13 cellular contexts compared by ENCODE assay signal in genomic region chr7:69764071-69764470, GRCh38.
"Had no signal": no experiment of that assay in that cellular context is flagged by ENCODE, and none has a peak within 500 bp of the region (broad histone marks: within the 10 kb centered on the region; RNA-seq: fewer than 3 reads in every experiment).

No MANE protein-coding gene starts in this region.

- H3K4me1 ChIP-seq: body of pancreas, uterus had no signal

- H3K9me3 ChIP-seq: body of pancreas, left ventricle myocardium inferior, pancreas, thoracic aorta, uterus had no signal

- ATAC-seq: activated CD4-positive, CD25-positive, alpha-beta regulatory T cell treated with anti-CD3 and anti-CD28 coated beads, Interleukin-2, amount 50 U/mL, for 24 hours; body of pancreas; natural killer cell treated with Interleukin-12 subunit alpha and Interleukin-12 subunit beta and Interleukin-15 and Interleukin-18, amount 100 ng/mL, for 72 hours; pancreas; stimulated activated naive CD8-positive, alpha-beta T cell treated with anti-CD3 and anti-CD28 coated beads, Interleukin-15, amount 100 ng/mL, for 72 hours had no signal

- H3K36me3 ChIP-seq: left ventricle myocardium inferior, pancreas, thoracic aorta, uterus had no signal

- H3K4me3 ChIP-seq: body of pancreas, left ventricle myocardium inferior, pancreas, thoracic aorta, uterus had no signal

- H3K27me3 ChIP-seq: body of pancreas, pancreas, uterus had no signal

- DNase-seq: activated effector memory CD4-positive, alpha-beta T cell treated with Interleukin-2 at 50 U/mL for 16 hours; activated T-cell treated with anti-CD3 and anti-CD28 coated beads, Interleukin-2, amount 50 U/mL, for 24 hours; body of pancreas; dermis blood vessel endothelial cell; left ventricle myocardium inferior; mesenchymal stem cell; pancreas; stimulated activated CD4-positive, alpha-beta T cell treated with anti-CD3 and anti-CD28 coated beads, Interleukin-4, amount 100 ng/mL, for 1 hour; stimulated activated naive CD8-positive, alpha-beta T cell treated with anti-CD3 and anti-CD28 coated beads, Interleukin-15, amount 100 ng/mL, for 72 hours; uterus had no signal

- H3K27ac ChIP-seq: body of pancreas, left ventricle myocardium inferior, pancreas, thoracic aorta, uterus had no signal
